ENCODE assay signal across 9 cellular contexts in the genomic region with DNA sequence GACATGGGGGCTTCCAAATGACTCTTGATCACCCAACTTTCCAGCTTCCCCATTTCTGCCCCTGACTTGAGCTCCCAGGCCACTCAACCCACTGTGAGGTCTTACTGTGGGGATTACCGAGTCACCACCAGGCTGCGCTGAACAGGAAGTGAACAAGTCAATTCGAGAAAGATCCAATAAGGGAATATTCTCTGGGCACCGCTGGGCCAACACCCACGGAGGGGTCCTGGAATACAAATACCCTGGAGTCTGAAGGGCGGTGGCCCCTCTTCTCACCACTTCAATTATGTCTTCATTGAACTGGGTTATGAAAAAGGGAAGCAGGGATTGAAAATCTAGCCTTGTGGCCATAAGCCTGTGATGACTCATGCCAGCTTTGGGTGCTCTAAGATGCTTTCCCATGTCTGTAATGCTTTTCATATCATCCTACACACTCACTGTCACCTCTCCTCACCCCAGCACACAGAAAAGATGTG. TPM values are rescaled to one million over a fixed set of nuclear protein-coding genes. Genes with fewer than 3 reads are reported as not detected.
A peak's percentile ranks its signal among the peaks of the same experiment; 100 is the strongest.
DNase-seq lines count a peak whose midpoint lies in the region; ATAC-seq, FAIRE-seq and TF ChIP-seq lines count a peak whose summit lies in the region.
"Had no signal": no experiment of that assay in that cellular context is flagged by ENCODE, and none has a peak within 500 bp of the region (broad histone marks: within the 10 kb centered on the region; RNA-seq: fewer than 3 reads in every experiment).

No MANE protein-coding gene starts in this region.

- H3K9me2 ChIP-seq in PC-9 (ENCODE audit: insufficient read depth), result no peaks in the 10 kb centered on the region

- no peaks in the 10 kb centered on the region for H3F3A ChIP-seq in PC-9 (ENCODE audit: insufficient read depth, low read depth)

- H3K9me3 Mint-ChIP-seq in MCF 10A (ENCODE audit: unreplicated experiment), result no peaks in the 10 kb centered on the region
- H3K9me3 Mint-ChIP-seq in stimulated activated effector memory CD8-positive, alpha-beta T cell treated with anti-CD3 and anti-CD28 coated beads, Interleukin-12 subunit alpha, Interleukin-12 subunit beta, amount 100 ng/mL, for 72 hours, result no peaks in the 10 kb centered on the region
- H3K9me3 Mint-ChIP-seq in progenitor cell of endocrine pancreas (ENCODE audit: low read depth), result no peaks in the 10 kb centered on the region
- H3K9me3 Mint-ChIP-seq: naive thymus-derived CD8-positive, alpha-beta T cell had no signal

- H3K27me3 Mint-ChIP-seq in MCF 10A (ENCODE audit: insufficient read depth, unreplicated experiment), result no peaks in the 10 kb centered on the region
- peaks cover 7% of the 10 kb centered on the region for H3K27me3 Mint-ChIP-seq in progenitor cell of endocrine pancreas

- BruUV-seq in MCF 10A (replicated peaks; lab: Mats Ljungman, UMichigan), result no TSS peak
- BruUV-seq in PC-9 (replicated peaks; lab: Mats Ljungman, UMichigan), result no TSS peak

- DNase-seq in GM12891 (ENCODE audit: insufficient read length, low spot score), result no peak
- peak; percentile 3 for DNase-seq in HK-2 (ENCODE audit: unreplicated experiment)
- DNase-seq in MCF 10A (ENCODE audit: unreplicated experiment), result peak; percentile 41
- no peak for DNase-seq in stimulated activated effector memory CD8-positive, alpha-beta T cell treated with anti-CD3 and anti-CD28 coated beads, Interleukin-12 subunit alpha, Interleukin-12 subunit beta, amount 100 ng/mL, for 72 hours (ENCODE audit: low spot score in 2 of 2)
- no peak for DNase-seq in NCI-H524 treated with DMSO at 0.1 percent for 48 hours (lab: John Stamatoyannopoulos, UW)
- no peak for DNase-seq in PC-9
- no peak for DNase-seq in progenitor cell of endocrine pancreas (ENCODE audit: low spot score, unreplicated experiment)

- CTCF ChIA-PET in MCF 10A (lab: Yijun Ruan, JAX), result interaction anchor here (0.7 kb wide), 1 partner anchor 1067 kb away, joined by 3 read pairs; no protein-coding TSS in a partner anchor
- CTCF ChIA-PET in PC-9 (lab: Charles Lee), result no interaction called here

- H3K4me1 Mint-ChIP-seq in MCF 10A (ENCODE audit: insufficient read depth, unreplicated experiment) (peaks cover 25% of the 10 kb centered on the region), progenitor cell of endocrine pancreas (ENCODE audit: low read depth) (peaks cover 13% of the 10 kb centered on the region)
- peaks cover 8% of the 10 kb centered on the region for H3K4me1 Mint-ChIP-seq in stimulated activated effector memory CD8-positive, alpha-beta T cell treated with anti-CD3 and anti-CD28 coated beads, Interleukin-12 subunit alpha, Interleukin-12 subunit beta, amount 100 ng/mL, for 72 hours

- no peak for TF ChIP-seq CTCF in MCF 10A (IDR thresholded peaks at IDR 0.05; ENCODE audit: unreplicated experiment)
- no peak for TF ChIP-seq CTCF in PC-9 (conservative IDR thresholded peaks at IDR 0.05)
- no peak for TF ChIP-seq CTCF in progenitor cell of endocrine pancreas (IDR thresholded peaks at IDR 0.05; ENCODE audit: unreplicated experiment)

- H3K36me3 Mint-ChIP-seq in MCF 10A (ENCODE audit: insufficient read depth, unreplicated experiment) (peaks cover 12% of the 10 kb centered on the region), progenitor cell of endocrine pancreas (ENCODE audit: insufficient read depth) (peaks cover 11% of the 10 kb centered on the region)
- H3K36me3 Mint-ChIP-seq in stimulated activated effector memory CD8-positive, alpha-beta T cell treated with anti-CD3 and anti-CD28 coated beads, Interleukin-12 subunit alpha, Interleukin-12 subunit beta, amount 100 ng/mL, for 72 hours, result no peaks in the 10 kb centered on the region
- H3K36me3 Mint-ChIP-seq: naive thymus-derived CD8-positive, alpha-beta T cell had no signal

- H2AFZ ChIP-seq in PC-9, result no peak overlapping the region

- peak; percentile 84 for ATAC-seq in GM21526 (IDR thresholded peaks at IDR 0.05; ENCODE audit: low FRiP score, unreplicated experiment)
- ATAC-seq in stimulated activated effector memory CD8-positive, alpha-beta T cell treated with anti-CD3 and anti-CD28 coated beads, Interleukin-12 subunit alpha, Interleukin-12 subunit beta, amount 100 ng/mL, for 72 hours, result peak; percentile 52

- POLR2A ChIA-PET in MCF 10A (lab: Yijun Ruan, JAX), result interaction anchor here (0.7 to 0.9 kb wide), 3 partner anchors 14 to 45 kb away, joined by 3 read pairs; no protein-coding TSS in a partner anchor
- POLR2A ChIA-PET in PC-9 (lab: Charles Lee; ENCODE audit: unreplicated experiment), result no interaction called here

- H4K20me1 ChIP-seq in PC-9 (ENCODE audit: insufficient read depth), result no peaks in the 10 kb centered on the region

- peaks cover 61% of the 10 kb centered on the region for H3K27me3 ChIP-seq in PC-9 (ENCODE audit: insufficient read depth, low read depth)

- H3K4me1 ChIP-seq in PC-9 (replicated peaks; ENCODE audit: insufficient read depth), result no peaks in the 10 kb centered on the region

- no peaks in the 10 kb centered on the region for H3K9me3 ChIP-seq in PC-9 (ENCODE audit: insufficient read depth, low read depth)

- intact Hi-C loops in MCF 10A (cut with micrococcal nuclease) (no loop called here), PC-9 (cut with micrococcal nuclease; ENCODE audit: unreplicated experiment) (no loop called here)

- H3K27ac ChIP-seq in PC-9, result no peak overlapping the region

- FAIRE-seq in GM12891 (lab: Jason Lieb, UNC), result peak; percentile 94

- H3K4me3 ChIP-seq in PC-9, result no peak overlapping the region

- no peak overlapping the region for H3K4me3 Mint-ChIP-seq in MCF 10A (ENCODE audit: unreplicated experiment)
- H3K4me3 Mint-ChIP-seq in stimulated activated effector memory CD8-positive, alpha-beta T cell treated with anti-CD3 and anti-CD28 coated beads, Interleukin-12 subunit alpha, Interleukin-12 subunit beta, amount 100 ng/mL, for 72 hours, result no peak overlapping the region
- no peak overlapping the region for H3K4me3 Mint-ChIP-seq in progenitor cell of endocrine pancreas (ENCODE audit: low read depth)

- no peaks in the 10 kb centered on the region for H3K79me2 ChIP-seq in PC-9 (ENCODE audit: low read depth)

- H3K4me2 ChIP-seq in PC-9, result no peak overlapping the region

- H3K27ac Mint-ChIP-seq in MCF 10A (ENCODE audit: low read depth, unreplicated experiment) (peak overlapping the region; percentile 25), progenitor cell of endocrine pancreas (no peak overlapping the region)
- no peak overlapping the region for H3K27ac Mint-ChIP-seq in stimulated activated effector memory CD8-positive, alpha-beta T cell treated with anti-CD3 and anti-CD28 coated beads, Interleukin-12 subunit alpha, Interleukin-12 subunit beta, amount 100 ng/mL, for 72 hours

- TF ChIP-seq POLR2A in GM12891 (IDR thresholded peaks at IDR 0.05; ENCODE audit: low read depth, low read length), result no peak

- H3K36me3 ChIP-seq in PC-9 (ENCODE audit: low read depth), result no peaks in the 10 kb centered on the region

TF ChIP-seq in GM12891, 5 proteins besides CTCF, POLR2A, EP300 and RAD21:
- TF ChIP-seq TAF1 (IDR thresholded peaks at IDR 0.05; ENCODE audit: low read depth, low read length), result no peak
- peak; percentile 93 for TF ChIP-seq SPI1 (IDR thresholded peaks at IDR 0.05; ENCODE audit: low read depth, low read length)
- peak; percentile 49; the same call in 1 of the 2 replicates for TF ChIP-seq POU2F2 (IDR thresholded peaks at IDR 0.05; ENCODE audit: low read depth, low read length)
- no peak for TF ChIP-seq PAX5 (IDR thresholded peaks at IDR 0.05; ENCODE audit: insufficient read depth, low read length, severe bottlenecking)

RNA-seq across cellular contexts. Expression of a gene that starts 37.7 kb away (rescaled TPM):
- 10.6 TPM for polyA plus RNA-seq in GM12891 (2012; ENCODE audit: low read depth, missing spikeins)
- total RNA-seq in MCF 10A (2022), result 4.3 and 5.3 TPM in 2 replicates
- not detected in 2 replicates for total RNA-seq in PC-9 (2021)
- 46.2 and 47.9 TPM in 2 replicates for total RNA-seq in progenitor cell of endocrine pancreas

Comparison
In these comparisons a context has a peak if more than half of its experiments do, and no peak if none do; other contexts are left out.
1. DNase-seq: peak in HK-2 (single experiment) and MCF 10A (single experiment); none in GM12891 (single experiment), stimulated activated effector memory CD8-positive, alpha-beta T cell treated with anti-CD3 and anti-CD28 coated beads, Interleukin-12 subunit alpha, Interleukin-12 subunit beta, amount 100 ng/mL, for 72 hours (0 of 2), NCI-H524 treated with DMSO at 0.1 percent for 48 hours (single experiment), PC-9 (0 of 2) and progenitor cell of endocrine pancreas (single experiment).